In the genomic region with DNA sequence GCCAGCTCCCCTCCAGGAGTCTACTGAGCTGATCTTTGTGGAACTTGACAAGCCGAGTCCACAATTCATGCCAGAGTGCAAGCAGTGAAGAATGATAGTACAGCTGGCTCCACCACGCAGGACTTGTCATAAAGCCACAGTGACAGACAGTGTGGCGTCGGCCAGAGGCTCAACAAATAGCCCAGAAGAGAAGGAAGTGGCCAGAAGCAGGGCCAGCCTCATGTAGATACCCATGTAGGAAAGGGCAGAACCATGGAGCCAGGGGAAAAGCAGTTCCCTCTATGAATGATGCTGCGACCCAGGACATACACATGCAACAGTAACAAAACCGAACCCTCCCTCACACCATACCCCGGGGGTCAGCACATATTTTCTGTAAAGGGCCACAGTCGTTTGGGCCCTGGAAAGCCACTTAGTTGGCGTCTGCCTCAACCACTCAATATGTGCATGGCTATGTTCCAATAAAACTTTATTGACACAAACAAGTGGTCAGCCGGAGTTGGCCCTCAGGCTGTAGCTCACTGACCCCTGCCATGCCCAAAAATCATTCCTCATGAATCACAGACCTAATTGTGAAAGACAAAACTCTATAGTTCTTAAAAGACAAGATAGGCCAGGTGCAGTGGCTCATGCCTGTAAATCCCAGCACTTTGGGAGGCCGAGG, we compare ENCODE assay signal across 13 cellular contexts.
A peak's percentile ranks its signal among the peaks of the same experiment; 100 is the strongest.
DNase-seq lines count a peak whose midpoint lies in the region; ATAC-seq and TF ChIP-seq lines count a peak whose summit lies in the region.
"Had no signal": no experiment of that assay in that cellular context is flagged by ENCODE, and none has a peak within 500 bp of the region (broad histone marks: within the 10 kb centered on the region; RNA-seq: fewer than 3 reads in every experiment).

No MANE protein-coding gene starts in this region.

- H4K20me1 ChIP-seq in BLaER1 treated with 17β-estradiol and CSF1 and Interleukin-3, amounts not matched to agents 10 nM and 100 nM: no peaks in the 10 kb centered on the region
- no peaks in the 10 kb centered on the region for H4K20me1 ChIP-seq in OCI-LY7 (ENCODE audit: insufficient read depth, low read length)

- H3K4me1 ChIP-seq in BLaER1 treated with 17β-estradiol and CSF1 and Interleukin-3, amounts not matched to agents 10 nM and 100 nM: peaks cover 50 to 80% (median 72%) of the 10 kb centered on the region in 10 experiments
- H3K4me1 ChIP-seq in OCI-LY7 (ENCODE audit: insufficient read depth, low read length, poor library complexity, severe bottlenecking) (peaks cover 19% of the 10 kb centered on the region), gastroesophageal sphincter (peaks cover 0 to 14% (median 5%) of the 10 kb centered on the region in 3 donors), psoas muscle (no peaks in the 10 kb centered on the region), uterus (no peaks in the 10 kb centered on the region)

- TF ChIP-seq POLR2A in gastroesophageal sphincter (IDR thresholded peaks at IDR 0.05) (no peak), uterus (IDR thresholded peaks at IDR 0.05) (no peak)

- H3K79me2 ChIP-seq in OCI-LY7 (ENCODE audit: insufficient read depth, low read depth, low read length): no peaks in the 10 kb centered on the region

- H3K4me2 ChIP-seq in BLaER1 treated with 17β-estradiol and CSF1 and Interleukin-3, amounts not matched to agents 10 nM and 100 nM: peak overlapping the region; percentile 71 to 93 (median 85)
- peak overlapping the region; percentile 50; the same call in 1 of the 2 replicates for H3K4me2 ChIP-seq in OCI-LY7 (ENCODE audit: low read length)

- TF ChIP-seq CTCF in OCI-LY7 (conservative IDR thresholded peaks at IDR 0.05; ENCODE audit: low read length): no peak
- no peak for TF ChIP-seq CTCF in gastroesophageal sphincter (IDR thresholded peaks at IDR 0.05)
- TF ChIP-seq CTCF in psoas muscle (IDR thresholded peaks at IDR 0.05): no peak
- TF ChIP-seq CTCF in uterus (IDR thresholded peaks at IDR 0.05): no peak

- POLR2A ChIA-PET in OCI-LY7 (lab: Charles Lee): interaction anchor here (0.6 to 1.5 kb wide), 5 partner anchors 9 to 265 kb away, joined by 3 to 4 read pairs (median 3); no protein-coding TSS in a partner anchor

- no TSS peak for BruUV-seq in OCI-LY7 (replicated peaks; lab: Mats Ljungman, UMichigan)

- peak overlapping the region in 4 of 10 experiments; percentile 29 to 37 (median 33); a peak in 3 of 20 replicates for H3K4me3 ChIP-seq in BLaER1 treated with 17β-estradiol and CSF1 and Interleukin-3, amounts not matched to agents 10 nM and 100 nM
- H3K4me3 ChIP-seq in OCI-LY7 (ENCODE audit: low read depth, low read length, poor library complexity, severe bottlenecking) (no peak overlapping the region), gastroesophageal sphincter (no peak overlapping the region), psoas muscle (no peak overlapping the region), uterus (no peak overlapping the region)
- H3K4me3 ChIP-seq: dorsolateral prefrontal cortex, tibial artery had no signal

- ATAC-seq in gastroesophageal sphincter: no peak
- no peak for ATAC-seq in psoas muscle
- ATAC-seq in GM19467 (IDR thresholded peaks at IDR 0.05; ENCODE audit: unreplicated experiment): no peak
- ATAC-seq: SK-N-SH treated with all-trans-retinoic acid at 6 μM for 48 hours, WTC11 had no signal

- peaks cover 22 to 30% (median 25%) of the 10 kb centered on the region in 11 experiments for H3K27me3 ChIP-seq in BLaER1 treated with 17β-estradiol and CSF1 and Interleukin-3, amounts not matched to agents 10 nM and 100 nM
- H3K27me3 ChIP-seq in gastroesophageal sphincter (peaks cover 87% of the 10 kb centered on the region), psoas muscle (ENCODE audit: insufficient read depth in 3 of 3, low read length in 2 of 3) (peaks cover 0 to 55% (median 15%) of the 10 kb centered on the region in 3 donors), uterus (peaks cover 0 to 5% of the 10 kb centered on the region in 2 donors)

- no peak for DNase-seq in OCI-LY7 (ENCODE audit: low spot score)
- DNase-seq in psoas muscle: no peak
- no peak for DNase-seq in HuH-7 (ENCODE audit: low spot score)
- DNase-seq in uterus: no peak
- DNase-seq: midbrain; stimulated activated CD4-positive, alpha-beta T cell treated with anti-CD3 and anti-CD28 coated beads, Interleukin-1b, Interleukin-23, amount 100 ng/mL, for 48 hours had no signal

- H3K27ac ChIP-seq in BLaER1 treated with 17β-estradiol and CSF1 and Interleukin-3, amounts not matched to agents 10 nM and 100 nM: peak overlapping the region in 10 of 11 experiments; percentile 23 to 83 (median 60); a peak in 15 of 22 replicates
- H3K27ac ChIP-seq in OCI-LY7 (ENCODE audit: low read depth, low read length, poor library complexity, severe bottlenecking): no peak overlapping the region
- peak overlapping the region in 3 of 4 donors; percentile 4 to 17 (median 12) for H3K27ac ChIP-seq in gastroesophageal sphincter
- peak overlapping the region; percentile 46 for H3K27ac ChIP-seq in psoas muscle
- H3K27ac ChIP-seq in uterus: peak overlapping the region in 1 of 2 donors; percentile 35
- H3K27ac ChIP-seq: tibial artery had no signal

- no peak for TF ChIP-seq EP300 in gastroesophageal sphincter (IDR thresholded peaks at IDR 0.05)

- intact Hi-C loops in OCI-LY7 (cut with micrococcal nuclease; ENCODE audit: unreplicated experiment) (loop anchor here (10.0 kb wide), 1 partner anchor 311 kb away; no protein-coding TSS in a partner anchor), psoas muscle (cut with DNase I) (no loop called here), uterus (cut with DNase I; ENCODE audit: low total_unique reads) (no loop called here)

- H3K9ac ChIP-seq in BLaER1 treated with 17β-estradiol and CSF1 and Interleukin-3, amounts not matched to agents 10 nM and 100 nM: peak overlapping the region in 6 of 11 experiments; percentile 36 to 71 (median 56); a peak in 10 of 22 replicates

- CTCF ChIA-PET in OCI-LY7 (lab: Charles Lee; ENCODE audit: unreplicated experiment): no interaction called here

- WGBS in gastroesophageal sphincter (ENCODE audit: low coverage in 1 of 2), 2 donors: 80 to 85% methylated on average over 6 to 9 of the region's 11 CpGs
- 55 to 66% (median 64%) methylated on average over 11 of the region's 11 CpGs for WGBS in psoas muscle, 3 donors

- no peak overlapping the region for H2AFZ ChIP-seq in OCI-LY7 (ENCODE audit: low read length)

- H3K9me2 ChIP-seq in OCI-LY7 (ENCODE audit: insufficient read depth, low read length): no peaks in the 10 kb centered on the region

- H3K9me3 ChIP-seq in BLaER1 treated with 17β-estradiol and CSF1 and Interleukin-3, amounts not matched to agents 10 nM and 100 nM (replicated peaks in 1 of 11): peaks cover 17 to 25% (median 21%) of the 10 kb centered on the region in 11 experiments
- H3K9me3 ChIP-seq in OCI-LY7 (ENCODE audit: low read length): no peaks in the 10 kb centered on the region
- peaks cover 0 to 8% (median 0%) of the 10 kb centered on the region in 3 donors for H3K9me3 ChIP-seq in gastroesophageal sphincter
- H3K9me3 ChIP-seq in psoas muscle: no peaks in the 10 kb centered on the region
- H3K9me3 ChIP-seq in uterus: no peaks in the 10 kb centered on the region
- H3K9me3 ChIP-seq: tibial artery had no signal

- H3K36me3 ChIP-seq in BLaER1 treated with 17β-estradiol and CSF1 and Interleukin-3, amounts not matched to agents 10 nM and 100 nM: peaks cover 0 to 7% (median 0%) of the 10 kb centered on the region in 11 experiments; a peak in 2 of 22 replicates
- H3K36me3 ChIP-seq in OCI-LY7 (ENCODE audit: insufficient read depth, low read length) (no peaks in the 10 kb centered on the region), gastroesophageal sphincter (no peaks in the 10 kb centered on the region), psoas muscle (ENCODE audit: insufficient read depth in 1 of 2, low read depth in 1 of 2) (no peaks in the 10 kb centered on the region), uterus (no peaks in the 10 kb centered on the region)
- H3K36me3 ChIP-seq: tibial artery had no signal
